18 cellular contexts compared by ENCODE assay signal in the genomic region with DNA sequence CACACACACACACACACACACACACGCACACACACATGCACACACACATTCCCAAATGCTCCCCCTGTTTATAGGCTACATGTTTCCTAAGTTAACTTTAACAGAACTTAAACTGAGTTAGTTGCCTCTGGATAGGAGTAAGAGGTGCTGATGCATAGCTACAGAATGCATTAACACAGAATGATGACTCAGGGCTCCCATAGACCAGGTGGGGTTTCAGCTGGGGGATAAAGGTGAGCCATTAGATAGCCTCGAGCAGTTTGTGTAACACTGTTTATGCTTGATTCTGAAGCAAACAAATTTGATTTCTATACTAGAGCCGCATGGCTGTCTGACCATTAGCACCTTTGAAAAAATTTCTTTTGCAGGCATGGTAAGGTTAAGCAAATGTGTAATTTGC.
"Had no signal": no experiment of that assay in that cellular context is flagged by ENCODE, and none has a peak within 500 bp of the region (broad histone marks: within the 10 kb centered on the region; RNA-seq: fewer than 3 reads in every experiment).

No MANE protein-coding gene starts in this region.

- H3K4me1 ChIP-seq: left lung, pancreas, stomach, uterus had no signal

- H3K36me3 Mint-ChIP-seq: activated naive CD4-positive, alpha-beta T cell treated with anti-CD3 and anti-CD28 coated beads, Interleukin-2, amount 50 U/mL, for 72 hours; brain; immature natural killer cell; memory B cell had no signal

- H3K4me1 Mint-ChIP-seq: brain, immature natural killer cell, memory B cell, T-helper 17 cell had no signal

- H3K36me3 ChIP-seq: left lung, pancreas, stomach, thoracic aorta, uterus had no signal

- H3K4me3 Mint-ChIP-seq: brain, immature natural killer cell, memory B cell, T-helper 17 cell had no signal

- H3K9me3 Mint-ChIP-seq: activated naive CD4-positive, alpha-beta T cell treated with anti-CD3 and anti-CD28 coated beads, Interleukin-2, amount 50 U/mL, for 72 hours; brain; memory B cell had no signal

- H3K4me3 ChIP-seq: left lung, pancreas, stomach, thoracic aorta, uterus had no signal

- H3K27ac ChIP-seq: left lung, pancreas, stomach, thoracic aorta, uterus had no signal

- H3K27me3 Mint-ChIP-seq: brain, memory B cell had no signal

- H3K27ac Mint-ChIP-seq: activated naive CD4-positive, alpha-beta T cell treated with anti-CD3 and anti-CD28 coated beads, Interleukin-2, amount 50 U/mL, for 72 hours; immature natural killer cell; memory B cell; T-helper 17 cell had no signal

- DNase-seq: activated effector memory CD4-positive, alpha-beta T cell treated with Interleukin-2 at 50 U/mL for 16 hours; activated T-cell treated with anti-CD3 and anti-CD28 coated beads, Interleukin-2, amount 50 U/mL, for 1 hour; amygdala; effector memory CD4-positive, alpha-beta T cell; erythroblast; hypothalamus; immature natural killer cell; left lung; pancreas; stimulated activated CD4-positive, alpha-beta T cell treated with anti-CD3 and anti-CD28 coated beads, Interleukin-15, amount 100 ng/mL, for 24 hours; stimulated activated CD4-positive, alpha-beta T cell treated with anti-CD3 and anti-CD28 coated beads, Interleukin-4, amount 100 ng/mL, for 4 hours; stomach; T-helper 17 cell; uterus had no signal

- H3K9me3 ChIP-seq: pancreas, thoracic aorta, uterus had no signal

- ATAC-seq: activated naive CD4-positive, alpha-beta T cell treated with anti-CD3 and anti-CD28 coated beads, Interleukin-2, amount 50 U/mL, for 72 hours; left lung; pancreas; T-helper 17 cell had no signal

- H3K27me3 ChIP-seq: left lung, stomach, uterus had no signal
